Comparison of ENCODE assay signal across 8 cellular contexts in genomic region chr1:70353641-70354331, GRCh38. TPM values are rescaled to one million over a fixed set of nuclear protein-coding genes. Genes with fewer than 3 reads are reported as not detected.
DNase-seq lines count a peak whose midpoint lies in the region; ATAC-seq and TF ChIP-seq lines count a peak whose summit lies in the region.

No MANE protein-coding gene starts in this region.

- no peaks in the 10 kb centered on the region for H3K36me3 ChIP-seq in body of pancreas (replicated peaks in 1 of 2; ENCODE audit: insufficient read depth in 1 of 2, low read depth in 2 of 2)
- H3K36me3 ChIP-seq in kidney epithelial cell (ENCODE audit: control insufficient read depth, insufficient read depth, low read length) = no peaks in the 10 kb centered on the region

- H3K27me3 ChIP-seq in body of pancreas (no peaks in the 10 kb centered on the region), kidney epithelial cell (ENCODE audit: control insufficient read depth, insufficient read depth, low read length) (no peaks in the 10 kb centered on the region)

- H3K36me3 Mint-ChIP-seq in CD14-positive monocyte = peaks cover 3 to 8% of the 10 kb centered on the region in 2 donors

- H3K4me1 ChIP-seq in body of pancreas = peaks cover 35% of the 10 kb centered on the region

- peak overlapping the region; percentile 91 to 98 (median 97) for H3K27ac Mint-ChIP-seq in CD14-positive monocyte

- ATAC-seq in GM18909 (IDR thresholded peaks at IDR 0.05; ENCODE audit: poor library complexity, unreplicated experiment) (peak; percentile 30), HG03135 (IDR thresholded peaks at IDR 0.05; ENCODE audit: unreplicated experiment) (peak; percentile 32), body of pancreas (peak; percentile 13)

- intact Hi-C loops in CD14-positive monocyte (cut with micrococcal nuclease) (loop anchor here in 1 of 2 donors (2.0 to 10.0 kb wide), 2 partner anchors 55 to 149 kb away; partner anchors contain the start of gene LRRC40), body of pancreas (cut with DNase I) (no loop called here)

- H3K9me3 Mint-ChIP-seq in CD14-positive monocyte = peaks cover 0 to 6% (median 0%) of the 10 kb centered on the region in 7 donors

- peak overlapping the region; percentile 95 to 96 for H3K4me3 Mint-ChIP-seq in CD14-positive monocyte

- peak overlapping the region; percentile 94 to 96 for H3K4me3 ChIP-seq in body of pancreas
- peak overlapping the region; percentile 94 for H3K4me3 ChIP-seq in kidney epithelial cell (ENCODE audit: low read depth, low read length)

- no peak for TF ChIP-seq CTCF in CD14-positive monocyte (IDR thresholded peaks at IDR 0.05)
- no peak for TF ChIP-seq CTCF in body of pancreas (IDR thresholded peaks at IDR 0.05)
- TF ChIP-seq CTCF in kidney epithelial cell (IDR thresholded peaks at IDR 0.05; ENCODE audit: insufficient read depth, low read length, poor library complexity, severe bottlenecking) = no peak

- WGBS in body of pancreas, 2 donors = 0% methylated on average over 12 to 34 of the region's 34 CpGs

- DNase-seq in CD14-positive monocyte (ENCODE audit: low spot score) (no peak), RKO (ENCODE audit: low spot score) (peak; percentile 64), body of pancreas (peak in 1 of 4 donors; percentile 7), kidney epithelial cell (ENCODE audit: low read depth) (peak; percentile 58), NCI-H128 (lab: John Stamatoyannopoulos, UW; ENCODE audit: unreplicated experiment) (no peak)
- DNase-seq in stimulated activated CD4-positive, alpha-beta T cell treated with anti-CD3 and anti-CD28 coated beads, Interleukin-2, amount 100 ng/mL, for 48 hours = peak; percentile 7 to 26

- peaks cover 0 to 2% (median 0%) of the 10 kb centered on the region in 3 donors for H3K27me3 Mint-ChIP-seq in CD14-positive monocyte (ENCODE audit: low read depth in 3 of 3)

- peaks cover 36% of the 10 kb centered on the region for H3K4me1 Mint-ChIP-seq in CD14-positive monocyte

- peak overlapping the region; percentile 74 to 95 (median 90) for H3K27ac ChIP-seq in body of pancreas

- TF ChIP-seq POLR2A in body of pancreas (IDR thresholded peaks at IDR 0.05) = no peak

- H3K9me3 ChIP-seq in body of pancreas = no peaks in the 10 kb centered on the region

RNA-seq across cellular contexts. Expression of gene ANKRD13C, which starts 0.7 kb away (rescaled TPM):
- polyA plus RNA-seq in CD14-positive monocyte = 1 to 10 TPM; 4.5 to 6.5 TPM
- total RNA-seq in body of pancreas = 10 to 100 TPM; 13.7 to 21.8 TPM
- total RNA-seq in kidney epithelial cell = 15.0 and 15.2 TPM in 2 replicates

RNA-seq across cellular contexts. Expression of gene CTH, which starts 57.3 kb away (rescaled TPM):
- polyA plus RNA-seq in CD14-positive monocyte = under 1 TPM; 0.16 to 0.28 TPM
- total RNA-seq in body of pancreas (1 to 10 TPM; 5.9 to 7.3 TPM), kidney epithelial cell (13.6 and 18.2 TPM in 2 replicates)

Comparison
In these comparisons a context has a peak if more than half of its experiments do, and no peak if none do; other contexts are left out.
1. DNase-seq: peak in RKO (single experiment), kidney epithelial cell (single experiment) and stimulated activated CD4-positive, alpha-beta T cell treated with anti-CD3 and anti-CD28 coated beads, Interleukin-2, amount 100 ng/mL, for 48 hours (2 of 2); none in CD14-positive monocyte (single experiment) and NCI-H128 (single experiment).
2. Peak in every context shown above with its lines, with median percentiles within 50 percentile points of each other: ATAC-seq.